In genomic region chr7:46990761-46991160, GRCh38 we compare ENCODE assay signal across 15 cellular contexts.
DNase-seq lines count a peak whose midpoint lies in the region; ATAC-seq and TF ChIP-seq lines count a peak whose summit lies in the region.
"Had no signal": no experiment of that assay in that cellular context is flagged by ENCODE, and none has a peak within 500 bp of the region (broad histone marks: within the 10 kb centered on the region; RNA-seq: fewer than 3 reads in every experiment).

No MANE protein-coding gene starts in this region.

- no peak for TF ChIP-seq CTCF in choroid plexus epithelial cell (conservative IDR thresholded peaks at IDR 0.05; ENCODE audit: low read depth, low read length)

- DNase-seq in HCEC 1CT (peak; percentile 2), choroid plexus epithelial cell (ENCODE audit: low read depth) (peak; percentile 45), foreskin melanocyte (peak; percentile 81), activated T-cell treated with anti-CD3 and anti-CD28 coated beads for 4 hours (no peak), midbrain (lab: John Stamatoyannopoulos, UW) (no peak)
- DNase-seq: CD8-positive, alpha-beta memory T cell; DMS79 treated with DMSO at 0.1 percent for 48 hours; GDM1; NCI-H187 treated with DMSO at 0.1 percent for 48 hours; NCI-H526 treated with DMSO at 0.1 percent for 48 hours; PC-3; SW 1271 had no signal

- no peak overlapping the region for H3K4me3 ChIP-seq in choroid plexus epithelial cell (ENCODE audit: low read depth, low read length)
- H3K4me3 ChIP-seq: BLaER1 had no signal

- ATAC-seq in GM19452 (IDR thresholded peaks at IDR 0.05; ENCODE audit: unreplicated experiment) = no peak
- ATAC-seq in SK-N-SH treated with all-trans-retinoic acid at 6 μM for 48 hours = no peak
- ATAC-seq: PC-3 had no signal

TF ChIP-seq in SK-N-SH treated with all-trans-retinoic acid at 6 μM for 48 hours, 23 proteins besides CTCF, POLR2A, EP300 and RAD21:
- TF ChIP-seq ARNTL (CRISPR knock-in tag; IDR thresholded peaks at IDR 0.05; ENCODE audit: borderline replicate concordance, low read depth) (no peak), ZFP30 (CRISPR knock-in tag; IDR thresholded peaks at IDR 0.05) (no peak), SNAI2 (CRISPR knock-in tag; IDR thresholded peaks at IDR 0.05) (no peak), CSRNP3 (CRISPR knock-in tag; IDR thresholded peaks at IDR 0.05) (no peak), BACH2 (CRISPR knock-in tag; IDR thresholded peaks at IDR 0.05; ENCODE audit: borderline replicate concordance) (no peak), CSDC2 (CRISPR knock-in tag; IDR thresholded peaks at IDR 0.05) (no peak)

Comparison
In these comparisons a context has a peak if more than half of its experiments do, and no peak if none do; other contexts are left out.
1. DNase-seq: peak in HCEC 1CT (single experiment), choroid plexus epithelial cell (single experiment) and foreskin melanocyte (single experiment); none in activated T-cell treated with anti-CD3 and anti-CD28 coated beads for 4 hours (single experiment) and midbrain (single experiment).